ENCODE assay signal across 20 cellular contexts in genomic region chr2:113077921-113078320, GRCh38. TPM values are rescaled to one million over a fixed set of nuclear protein-coding genes. Genes with fewer than 3 reads are reported as not detected.
DNase-seq lines count a peak whose midpoint lies in the region; ATAC-seq, FAIRE-seq and TF ChIP-seq lines count a peak whose summit lies in the region.
"Had no signal": no experiment of that assay in that cellular context is flagged by ENCODE, and none has a peak within 500 bp of the region (broad histone marks: within the 10 kb centered on the region; RNA-seq: fewer than 3 reads in every experiment).

No MANE protein-coding gene starts in this region.

- H3K4me1 Mint-ChIP-seq in Calu3 (ENCODE audit: low read depth, unreplicated experiment): peaks cover 52% of the 10 kb centered on the region
- H3K4me1 Mint-ChIP-seq: neural crest cell had no signal

- peak; percentile 53 for DNase-seq in Calu3
- peak; percentile 65 for DNase-seq in RCC 7860 (ENCODE audit: low spot score)
- peak; percentile 85 to 94 for DNase-seq in foreskin keratinocyte
- peak; percentile 16 for DNase-seq in prostate gland (ENCODE audit: low spot score)
- no peak for DNase-seq in coronary artery (ENCODE audit: low spot score)
- no peak for DNase-seq in iPS-NIHi11 (ENCODE audit: low spot score)
- no peak for DNase-seq in T-helper 9 cell
- DNase-seq in SHP77 (lab: John Stamatoyannopoulos, UW): no peak
- DNase-seq: activated CD4-positive, alpha-beta T cell treated with anti-CD3 and anti-CD28 coated beads, Interleukin-2, amount 50 U/mL, for 4 hours; amygdala; Kasumi-1; NCI-H1694 treated with DMSO at 0.1 percent for 48 hours; Right ventricle myocardium superior; stimulated activated CD4-positive, alpha-beta T cell treated with anti-CD3 and anti-CD28 coated beads, Interleukin-4, amount 100 ng/mL, for 24 hours had no signal

- H3K27me3 ChIP-seq in foreskin keratinocyte (no peaks in the 10 kb centered on the region), prostate gland (replicated peaks; ENCODE audit: insufficient read depth) (no peaks in the 10 kb centered on the region)

- BruUV-seq in Calu3 (replicated peaks; lab: Mats Ljungman, UMichigan): no TSS peak

- no peaks in the 10 kb centered on the region for H3K36me3 ChIP-seq in prostate gland
- H3K36me3 ChIP-seq: esophagus muscularis mucosa had no signal

- H3K4me3 ChIP-seq in prostate gland: no peak overlapping the region
- H3K4me3 ChIP-seq in coronary artery: no peak overlapping the region
- H3K4me3 ChIP-seq: esophagus muscularis mucosa, lung had no signal

- H3K27ac ChIP-seq in foreskin keratinocyte (peak overlapping the region; percentile 99), prostate gland (no peak overlapping the region), coronary artery (no peak overlapping the region)
- H3K27ac ChIP-seq: esophagus muscularis mucosa had no signal

- no peaks in the 10 kb centered on the region for H3K9me3 ChIP-seq in prostate gland
- H3K9me3 ChIP-seq: esophagus muscularis mucosa had no signal

- intact Hi-C loops in Calu3 (cut with micrococcal nuclease; ENCODE audit: unreplicated experiment): loop anchor here (2.0 kb wide), 1 partner anchor 35 kb away; no protein-coding TSS in a partner anchor
- intact Hi-C loops in prostate gland (cut with DNase I): no loop called here

- WGBS in prostate gland: 71% methylated on average over 1 of the region's 1 CpG

- no peaks in the 10 kb centered on the region for H3K27me3 Mint-ChIP-seq in Calu3 (ENCODE audit: unreplicated experiment)

- peak overlapping the region; percentile 2 for H3K4me3 Mint-ChIP-seq in Calu3 (ENCODE audit: low read depth, unreplicated experiment)
- H3K4me3 Mint-ChIP-seq: neural crest cell had no signal

- no peak for TF ChIP-seq POLR2A in prostate gland (IDR thresholded peaks at IDR 0.05)

- peaks cover 21% of the 10 kb centered on the region for H3K36me3 Mint-ChIP-seq in Calu3 (ENCODE audit: insufficient read depth, unreplicated experiment)

- TF ChIP-seq CTCF in Calu3 (IDR thresholded peaks at IDR 0.05; ENCODE audit: unreplicated experiment) (no peak), foreskin keratinocyte (conservative IDR thresholded peaks at IDR 0.05) (no peak), prostate gland (IDR thresholded peaks at IDR 0.05) (no peak), coronary artery (IDR thresholded peaks at IDR 0.05) (no peak)

- H3K4me1 ChIP-seq in foreskin keratinocyte: peaks cover 24% of the 10 kb centered on the region
- H3K4me1 ChIP-seq in prostate gland (replicated peaks): peaks cover 3% of the 10 kb centered on the region
- H3K4me1 ChIP-seq: esophagus muscularis mucosa had no signal

- ATAC-seq in foreskin keratinocyte: peak; percentile 85
- ATAC-seq: sciatic nerve had no signal

- H3K27ac Mint-ChIP-seq in Calu3 (ENCODE audit: unreplicated experiment): peak overlapping the region; percentile 95

- H3K9me3 Mint-ChIP-seq in Calu3 (ENCODE audit: low read depth, unreplicated experiment): no peaks in the 10 kb centered on the region
- H3K9me3 Mint-ChIP-seq: neural crest cell had no signal

- no peak for FAIRE-seq in RCC 7860 (lab: Jason Lieb, UNC)
- FAIRE-seq: D721Med had no signal

- CTCF ChIA-PET in Calu3 (lab: Charles Lee): interaction anchor here (0.9 to 1.7 kb wide), 9 partner anchors 36 to 163 kb away, joined by 3 to 11 read pairs (median 3); no protein-coding TSS in a partner anchor

RNA-seq across cellular contexts. Expression of gene IL1F10, which starts 10.2 kb away (rescaled TPM):
- total RNA-seq in Calu3 (2022) (not detected in 2 replicates), foreskin keratinocyte (not detected in 2 replicates), prostate gland (not detected)
- 0.12 TPM in 1 of 2 replicates, not detected in the other for polyA plus RNA-seq in foreskin keratinocyte
- total RNA-seq: esophagus muscularis mucosa, lung, neural crest cell, Right ventricle myocardium superior, sciatic nerve, urinary bladder had no signal
- polyA plus RNA-seq: lung, urinary bladder had no signal

RNA-seq across cellular contexts. Expression of gene IL36RN, which starts 18.9 kb away (rescaled TPM):
- total RNA-seq in Calu3 (2022) (0.12 and 0.22 TPM in 2 replicates), foreskin keratinocyte (0.67 and 0.88 TPM in 2 replicates), prostate gland (not detected)
- 0.50 and 0.60 TPM in 2 replicates for polyA plus RNA-seq in foreskin keratinocyte
- total RNA-seq: esophagus muscularis mucosa, neural crest cell, Right ventricle myocardium superior, sciatic nerve had no signal
- polyA plus RNA-seq: urinary bladder had no signal

RNA-seq across cellular contexts. Expression of gene IL36B, which starts 25.3 kb away (rescaled TPM):
- not detected in 2 replicates for total RNA-seq in Calu3 (2022)
- not detected in 2 replicates for total RNA-seq in foreskin keratinocyte
- polyA plus RNA-seq in foreskin keratinocyte: not detected in 2 replicates
- total RNA-seq in prostate gland: not detected
- total RNA-seq: esophagus muscularis mucosa, lung, neural crest cell, Right ventricle myocardium superior, sciatic nerve, urinary bladder had no signal
- polyA plus RNA-seq: urinary bladder had no signal

RNA-seq across cellular contexts. Expression of gene IL1RN, which starts 49.5 kb away (rescaled TPM):
- total RNA-seq in Calu3 (2022): 19.4 and 55.8 TPM in 2 replicates
- 20.8 and 28.9 TPM in 2 replicates for total RNA-seq in foreskin keratinocyte
- polyA plus RNA-seq in foreskin keratinocyte: 20.4 and 29.6 TPM in 2 replicates
- total RNA-seq in prostate gland: 1 to 10 TPM; 3.7 to 4.4 TPM
- total RNA-seq: neural crest cell had no signal

Comparison
In these comparisons a context has a peak if more than half of its experiments do, and no peak if none do; other contexts are left out.
1. DNase-seq: peak in Calu3 (single experiment), RCC 7860 (single experiment), foreskin keratinocyte (2 of 2) and prostate gland (single experiment); none in coronary artery (single experiment), iPS-NIHi11 (single experiment), T-helper 9 cell (single experiment) and SHP77 (0 of 2).